ENCODE assay signal across 8 cellular contexts in genomic region chr20:32761831-32762753, GRCh38. TPM values are rescaled to one million over a fixed set of nuclear protein-coding genes. Genes with fewer than 3 reads are reported as not detected.
DNase-seq lines count a peak whose midpoint lies in the region; ATAC-seq, FAIRE-seq and TF ChIP-seq lines count a peak whose summit lies in the region.

DNMT3B (plus strand) TSS chr20:32762385; CDS start chr20:32780324, 17,939 bp downstream.

- H3K27ac Mint-ChIP-seq in activated T-helper 17 cell treated with anti-CD3 and anti-CD28 coated beads, Interleukin-2, amount 50 U/mL, for 72 hours = peak within 1 kb of the TSS; percentile 79
- H3K27ac Mint-ChIP-seq in stimulated activated naive CD8-positive, alpha-beta T cell treated with anti-CD3 and anti-CD28 coated beads, Interleukin-15, amount 100 ng/mL, for 72 hours = peak within 1 kb of the TSS; percentile 88 to 93

- H3K4me3 ChIP-seq in neural cell (ENCODE audit: low read length) = peak within 1 kb of the TSS; percentile 77

- peaks cover 5% of the 10 kb centered on the region for H3K79me2 ChIP-seq in neural cell (replicated peaks; ENCODE audit: insufficient read depth, low read length)

- no peaks in the 10 kb centered on the region for H3K36me3 ChIP-seq in neural cell (ENCODE audit: insufficient read depth, low read length)

- peaks cover 9% of the 10 kb centered on the region for H3K27me3 ChIP-seq in neural cell (ENCODE audit: insufficient read depth, low read depth, low read length)

- TF ChIP-seq CTCF in C4-2B (conservative IDR thresholded peaks at IDR 0.05) = no peak; the same call in 1 of the 2 replicates
- TF ChIP-seq CTCF in neural cell (IDR thresholded peaks at IDR 0.05; ENCODE audit: poor library complexity, severe bottlenecking) = peak; percentile 41

- H3K36me3 Mint-ChIP-seq in activated T-helper 17 cell treated with anti-CD3 and anti-CD28 coated beads, Interleukin-2, amount 50 U/mL, for 72 hours (ENCODE audit: low read depth) = no peaks in the 10 kb centered on the region

- H3K9me3 ChIP-seq in neural cell (ENCODE audit: low read length) = no peaks in the 10 kb centered on the region

- peak; percentile 34 for TF ChIP-seq EP300 in neural cell (conservative IDR thresholded peaks at IDR 0.05; ENCODE audit: poor library complexity, severe bottlenecking)

- H4K20me1 ChIP-seq in neural cell (ENCODE audit: insufficient read depth) = no peaks in the 10 kb centered on the region

- ATAC-seq in GM19351 (IDR thresholded peaks at IDR 0.05; ENCODE audit: unreplicated experiment) = peak; percentile 64
- ATAC-seq in activated T-helper 17 cell treated with anti-CD3 and anti-CD28 coated beads, Interleukin-2, amount 50 U/mL, for 72 hours (replicated peaks) = peak; percentile 74
- peak; percentile 81 for ATAC-seq in stimulated activated naive CD8-positive, alpha-beta T cell treated with anti-CD3 and anti-CD28 coated beads, Interleukin-15, amount 100 ng/mL, for 72 hours

- TF ChIP-seq RAD21 in neural cell (conservative IDR thresholded peaks at IDR 0.05) = peak; percentile 28

- DNase-seq in HUDEP-2 (lab: John Stamatoyannopoulos, UW; ENCODE audit: unreplicated experiment in 76 of 76) (peak in 44 of 76 experiments; percentile 1 to 70 (median 48)), RCC 7860 (ENCODE audit: low spot score) (peak; percentile 52), fibroblast of the conjunctiva (ENCODE audit: low read depth) (peak; percentile 70)
- peak; percentile 79 to 81 for DNase-seq in stimulated activated naive CD8-positive, alpha-beta T cell treated with anti-CD3 and anti-CD28 coated beads, Interleukin-15, amount 100 ng/mL, for 72 hours

- H3K9me3 Mint-ChIP-seq in activated T-helper 17 cell treated with anti-CD3 and anti-CD28 coated beads, Interleukin-2, amount 50 U/mL, for 72 hours = no peaks in the 10 kb centered on the region
- no peaks in the 10 kb centered on the region for H3K9me3 Mint-ChIP-seq in stimulated activated naive CD8-positive, alpha-beta T cell treated with anti-CD3 and anti-CD28 coated beads, Interleukin-15, amount 100 ng/mL, for 72 hours

- no peaks in the 10 kb centered on the region for H3K27me3 Mint-ChIP-seq in activated T-helper 17 cell treated with anti-CD3 and anti-CD28 coated beads, Interleukin-2, amount 50 U/mL, for 72 hours
- H3K27me3 Mint-ChIP-seq in stimulated activated naive CD8-positive, alpha-beta T cell treated with anti-CD3 and anti-CD28 coated beads, Interleukin-15, amount 100 ng/mL, for 72 hours = peaks cover 27% of the 10 kb centered on the region

- FAIRE-seq in RCC 7860 (lab: Jason Lieb, UNC) = no peak

- H3K9me2 ChIP-seq in neural cell (ENCODE audit: insufficient read depth, low read length) = no peaks in the 10 kb centered on the region

- peak within 1 kb of the TSS; percentile 19 for H2AFZ ChIP-seq in neural cell (ENCODE audit: low read depth, low read length)

- H3K9ac ChIP-seq in neural cell (ENCODE audit: low read length) = peak within 1 kb of the TSS; percentile 69

- peak within 1 kb of the TSS; percentile 81 for H3K4me3 Mint-ChIP-seq in activated T-helper 17 cell treated with anti-CD3 and anti-CD28 coated beads, Interleukin-2, amount 50 U/mL, for 72 hours
- H3K4me3 Mint-ChIP-seq in stimulated activated naive CD8-positive, alpha-beta T cell treated with anti-CD3 and anti-CD28 coated beads, Interleukin-15, amount 100 ng/mL, for 72 hours = peak within 1 kb of the TSS; percentile 88 to 94

- no peaks in the 10 kb centered on the region for H3F3A ChIP-seq in neural cell (ENCODE audit: insufficient read depth, low read length, poor library complexity, severe bottlenecking)

- peaks cover 5% of the 10 kb centered on the region for H3K4me1 Mint-ChIP-seq in activated T-helper 17 cell treated with anti-CD3 and anti-CD28 coated beads, Interleukin-2, amount 50 U/mL, for 72 hours
- peaks cover 31% of the 10 kb centered on the region for H3K4me1 Mint-ChIP-seq in stimulated activated naive CD8-positive, alpha-beta T cell treated with anti-CD3 and anti-CD28 coated beads, Interleukin-15, amount 100 ng/mL, for 72 hours

- H3K4me2 ChIP-seq in neural cell (ENCODE audit: low read length) = peak within 1 kb of the TSS; percentile 39

- H3K27ac ChIP-seq in C4-2B = peak within 1 kb of the TSS; percentile 79
- no peak within 1 kb of the TSS for H3K27ac ChIP-seq in neural cell (ENCODE audit: low read length)

TF ChIP-seq in neural cell, 6 proteins besides CTCF, POLR2A, EP300 and RAD21:
- peak; percentile 27 for TF ChIP-seq TAF1 (IDR thresholded peaks at IDR 0.05; ENCODE audit: low read depth)
- peak; percentile 20 for TF ChIP-seq SMC3 (conservative IDR thresholded peaks at IDR 0.05; ENCODE audit: poor library complexity)
- TF ChIP-seq POLR2AphosphoS5 (IDR thresholded peaks at IDR 0.05) = no peak
- no peak for TF ChIP-seq REST (IDR thresholded peaks at IDR 0.05; ENCODE audit: borderline replicate concordance)
- TF ChIP-seq EZH2 (IDR thresholded peaks at IDR 0.05; ENCODE audit: borderline replicate concordance, insufficient read depth, low read length, poor library complexity, severe bottlenecking) = no peak
- peak; percentile 42 for TF ChIP-seq MXI1 (conservative IDR thresholded peaks at IDR 0.05; ENCODE audit: poor library complexity, severe bottlenecking)
TF ChIP-seq in neural cell: peak in this region for 3.

RNA-seq across cellular contexts. Expression of gene DNMT3B, which starts in this region (rescaled TPM):
- under 1 TPM; 0.16 to 0.99 TPM for total RNA-seq in activated T-helper 17 cell treated with anti-CD3 and anti-CD28 coated beads, Interleukin-2, amount 50 U/mL, for 72 hours
- polyA plus RNA-seq in neural cell = 8.7 and 9.0 TPM in 2 replicates
- 8.9 and 9.0 TPM in 2 replicates for polyA minus RNA-seq in neural cell

Comparison
In these comparisons a context has a peak if more than half of its experiments do, and no peak if none do; other contexts are left out.
1. Peak in ATAC-seq in activated T-helper 17 cell treated with anti-CD3 and anti-CD28 coated beads, Interleukin-2, amount 50 U/mL, for 72 hours; RNA of the gene not detected or under 1 TPM.